In genomic region chr9:69027355-69028097, GRCh38 we compare ENCODE assay signal across 8 cellular contexts. TPM values are rescaled to one million over a fixed set of nuclear protein-coding genes. Genes with fewer than 3 reads are reported as not detected.
DNase-seq lines count a peak whose midpoint lies in the region; ATAC-seq, FAIRE-seq and TF ChIP-seq lines count a peak whose summit lies in the region.

No MANE protein-coding gene starts in this region.

- H3K4me1 Mint-ChIP-seq in stimulated activated effector memory CD8-positive, alpha-beta T cell treated with anti-CD3 and anti-CD28 coated beads, Interleukin-12 subunit alpha, Interleukin-12 subunit beta, amount 100 ng/mL, for 72 hours, result peaks cover 12% of the 10 kb centered on the region

- H3K9me3 ChIP-seq in IMR-90 (ENCODE audit: control insufficient read depth, insufficient read depth, low read length) (no peaks in the 10 kb centered on the region), PC-3 (ENCODE audit: low read length) (no peaks in the 10 kb centered on the region), GM12878 (replicated peaks; ENCODE audit: control insufficient read depth, insufficient read depth, low read length) (peaks cover 3% of the 10 kb centered on the region; the same call in 2 of the 3 replicates)

- H3K9ac ChIP-seq in IMR-90 (ENCODE audit: low read depth, low read length) (no peak overlapping the region), PC-3 (ENCODE audit: low read length) (no peak overlapping the region), GM12878 (ENCODE audit: control insufficient read depth, insufficient read depth, low read length) (no peak overlapping the region)

- no peak overlapping the region for H3K27ac ChIP-seq in IMR-90 (ENCODE audit: insufficient read depth, low read length)
- no peak overlapping the region for H3K27ac ChIP-seq in PC-3 (ENCODE audit: low read length)
- H3K27ac ChIP-seq in GM12878 (ENCODE audit: control insufficient read depth, insufficient read depth), result no peak overlapping the region

- TF ChIP-seq RAD21 in IMR-90 (IDR thresholded peaks at IDR 0.05; ENCODE audit: low read length), result peak; percentile 53
- peak; percentile 74 for TF ChIP-seq RAD21 in GM12878 (IDR thresholded peaks at IDR 0.05; ENCODE audit: insufficient read depth, low read depth, low read length)

- DNase-seq in activated CD4-positive, CD25-positive, alpha-beta regulatory T cell treated with anti-CD3 and anti-CD28 coated beads, Interleukin-2, amount 50 U/mL, for 16 hours (ENCODE audit: low read depth, low spot score), result peak; percentile 24
- DNase-seq in activated CD4-positive, CD25-positive, alpha-beta regulatory T cell (lab: John Stamatoyannopoulos, UW), result no peak
- peak; percentile 45 for DNase-seq in IMR-90
- DNase-seq in PC-3, result peak; percentile 57
- DNase-seq in GM12878 (ENCODE audit: low read depth, low spot score), result peak; percentile 51
- peak; percentile 58 for DNase-seq in islet precursor cell
- DNase-seq in stimulated activated effector memory CD8-positive, alpha-beta T cell treated with anti-CD3 and anti-CD28 coated beads, Interleukin-12 subunit alpha, Interleukin-12 subunit beta, amount 100 ng/mL, for 72 hours (ENCODE audit: low spot score in 2 of 2), result no peak

- SMC1A ChIA-PET in GM12878 (lab: Charles Lee; ENCODE audit: uncharacterized antibody, unreplicated experiment), result no interaction called here

- no peak overlapping the region for H2AK5ac ChIP-seq in IMR-90 (ENCODE audit: low read depth, low read length)

- CTCF ChIA-PET in IMR-90 (lab: Yijun Ruan, JAX), result no interaction called here
- CTCF ChIA-PET in PC-3 (lab: Charles Lee), result no interaction called here
- CTCF ChIA-PET in GM12878 (lab: Yijun Ruan, JAX), result interaction anchor here (0.8 to 1.7 kb wide), 9 partner anchors 9 to 555 kb away, joined by 3 to 5 read pairs (median 3); no protein-coding TSS in a partner anchor

- WGBS in IMR-90 (ENCODE audit: extremely low coverage in 2 of 2, insufficient read length in 1 of 2), 2 experiments, result no CpG with 5 or more reads among the region's 5 CpGs
- 2% methylated on average over 5 of the region's 5 CpGs for WGBS in GM12878 (ENCODE audit: insufficient coverage, insufficient replicate concordance, low lambda C conversion rate, missing lambda C conversion rate)

- no peaks in the 10 kb centered on the region for H3K9me1 ChIP-seq in IMR-90 (ENCODE audit: insufficient read depth, low read length)

- no peak overlapping the region for H4K5ac ChIP-seq in IMR-90 (ENCODE audit: low read depth, low read length)

- H2BK120ac ChIP-seq in IMR-90 (ENCODE audit: low read depth, low read length), result no peak overlapping the region

- dilution Hi-C loops in IMR-90 (cut with HindIII; ENCODE audit: low sequenced_read_pairs, unreplicated experiment), result no loop called here

- POLR2A ChIA-PET in IMR-90 (lab: Charles Lee; ENCODE audit: unreplicated experiment), result no interaction called here
- POLR2A ChIA-PET in PC-3 (lab: Charles Lee; ENCODE audit: unreplicated experiment), result no interaction called here
- POLR2A ChIA-PET in GM12878 (lab: Charles Lee), result no interaction called here

- H3K27me3 ChIP-seq in IMR-90 (ENCODE audit: control insufficient read depth, insufficient read depth, low read length), result peaks cover 11% of the 10 kb centered on the region
- no peaks in the 10 kb centered on the region for H3K27me3 ChIP-seq in PC-3 (ENCODE audit: low read length)
- H3K27me3 ChIP-seq in GM12878 (replicated peaks in 1 of 2; ENCODE audit: control insufficient read depth in 2 of 2, insufficient read depth in 2 of 2, low read length in 1 of 2), result no peaks in the 10 kb centered on the region

- H3K36me3 ChIP-seq in IMR-90 (ENCODE audit: control insufficient read depth, insufficient read depth, low read length) (no peaks in the 10 kb centered on the region), PC-3 (ENCODE audit: low read depth, low read length) (no peaks in the 10 kb centered on the region), GM12878 (ENCODE audit: control insufficient read depth in 2 of 2, insufficient read depth in 2 of 2, low read length in 1 of 2) (no peaks in the 10 kb centered on the region)

- no peak overlapping the region for H3K56ac ChIP-seq in IMR-90 (ENCODE audit: extremely low read depth, insufficient read depth, low read length)

- no peak overlapping the region for H3K14ac ChIP-seq in IMR-90 (replicated peaks; ENCODE audit: low read depth, low read length)

- H3K4me3 ChIP-seq in IMR-90 (ENCODE audit: insufficient read depth, low read depth, low read length) (no peak overlapping the region), PC-3 (ENCODE audit: low read length) (no peak overlapping the region), GM12878 (no peak overlapping the region)

- TF ChIP-seq POLR2A in IMR-90 (IDR thresholded peaks at IDR 0.05; ENCODE audit: low read depth, low read length) (no peak), GM12878 (IDR thresholded peaks at IDR 0.05; ENCODE audit: low read depth, low read length) (no peak)

- no peaks in the 10 kb centered on the region for H3K9me3 Mint-ChIP-seq in stimulated activated effector memory CD8-positive, alpha-beta T cell treated with anti-CD3 and anti-CD28 coated beads, Interleukin-12 subunit alpha, Interleukin-12 subunit beta, amount 100 ng/mL, for 72 hours

- H3K23ac ChIP-seq in IMR-90 (ENCODE audit: low read depth, low read length), result no peak overlapping the region

- H3K4me1 ChIP-seq in IMR-90 (ENCODE audit: control insufficient read depth, insufficient read depth, low read length) (no peaks in the 10 kb centered on the region), PC-3 (ENCODE audit: insufficient read depth, low read length) (peaks cover 12% of the 10 kb centered on the region), GM12878 (ENCODE audit: control insufficient read depth, insufficient read depth, low read length) (peaks cover 6% of the 10 kb centered on the region)

- H3K79me2 ChIP-seq in PC-3 (ENCODE audit: low read length) (no peaks in the 10 kb centered on the region), GM12878 (ENCODE audit: control insufficient read depth, insufficient read depth, low read length) (no peaks in the 10 kb centered on the region)

- H2BK15ac ChIP-seq in IMR-90 (ENCODE audit: low read depth, low read length), result no peak overlapping the region

- RAD21 ChIA-PET in GM12878 (lab: Charles Lee; ENCODE audit: unreplicated experiment), result interaction anchor here (1.2 to 1.4 kb wide), 2 partner anchors 28 to 321 kb away, joined by 3 read pairs; no protein-coding TSS in a partner anchor

- H2AFZ ChIP-seq in IMR-90 (replicated peaks; ENCODE audit: low read length, poor library complexity) (no peak overlapping the region), PC-3 (ENCODE audit: low read length) (no peak overlapping the region), GM12878 (ENCODE audit: control insufficient read depth, low read depth, low read length) (peak overlapping the region; percentile 13; the same call in 1 of the 2 replicates)

- no peak overlapping the region for H3K4me2 ChIP-seq in IMR-90 (ENCODE audit: low read depth, low read length)
- H3K4me2 ChIP-seq in PC-3 (ENCODE audit: low read length), result no peak overlapping the region
- H3K4me2 ChIP-seq in GM12878 (ENCODE audit: control insufficient read depth, insufficient read depth), result 0 out of 2 replicates have a peak overlapping the region, but pooled peaks have one; percentile 2

- intact Hi-C loops in IMR-90 (cut with micrococcal nuclease) (loop anchor here (1.0 to 10.0 kb wide), 2 partner anchors 323 to 443 kb away; partner anchors contain the start of gene PIP5K1B), PC-3 (cut with micrococcal nuclease) (no loop called here), GM12878 (cut with micrococcal nuclease; ENCODE audit: unreplicated experiment) (loop anchor here (5.0 kb wide), 1 partner anchor 445 kb away; no protein-coding TSS in a partner anchor)

- no peak overlapping the region for H4K8ac ChIP-seq in IMR-90 (ENCODE audit: low read depth in 2 of 2, low read length in 2 of 2)

- H3K18ac ChIP-seq in IMR-90 (ENCODE audit: low read depth, low read length), result no peak overlapping the region

- no peaks in the 10 kb centered on the region for H3F3A ChIP-seq in PC-3 (ENCODE audit: low read length, unreplicated experiment)

- H4K20me1 ChIP-seq in IMR-90 (ENCODE audit: insufficient read depth, low read length) (no peaks in the 10 kb centered on the region), PC-3 (ENCODE audit: low read length) (no peaks in the 10 kb centered on the region), GM12878 (ENCODE audit: control insufficient read depth, insufficient read depth) (no peaks in the 10 kb centered on the region)

- H2AK9ac ChIP-seq in IMR-90 (replicated peaks; ENCODE audit: low read depth, low read length, poor library complexity), result no peak overlapping the region

- BruUV-seq in IMR-90 (replicated peaks; lab: Mats Ljungman, UMichigan) (no TSS peak), PC-3 (replicated peaks; lab: Mats Ljungman, UMichigan) (no TSS peak), GM12878 (replicated peaks; lab: Mats Ljungman, UMichigan) (no TSS peak)

- H4K91ac ChIP-seq in IMR-90 (ENCODE audit: insufficient read depth, low read depth, low read length), result no peak overlapping the region

- H3K36me3 Mint-ChIP-seq in stimulated activated effector memory CD8-positive, alpha-beta T cell treated with anti-CD3 and anti-CD28 coated beads, Interleukin-12 subunit alpha, Interleukin-12 subunit beta, amount 100 ng/mL, for 72 hours, result no peaks in the 10 kb centered on the region

- H3K27ac Mint-ChIP-seq in stimulated activated effector memory CD8-positive, alpha-beta T cell treated with anti-CD3 and anti-CD28 coated beads, Interleukin-12 subunit alpha, Interleukin-12 subunit beta, amount 100 ng/mL, for 72 hours, result no peak overlapping the region

- H3K79me1 ChIP-seq in IMR-90 (ENCODE audit: low read depth in 1 of 2, low read length in 2 of 2), result no peaks in the 10 kb centered on the region

- H3K4ac ChIP-seq in IMR-90 (ENCODE audit: low read depth, low read length), result no peak overlapping the region

- ATAC-seq in GM21515 (IDR thresholded peaks at IDR 0.05; ENCODE audit: unreplicated experiment) (peak; percentile 75), IMR-90 (ENCODE audit: low read depth) (peak; percentile 88), PC-3 (peak; percentile 68), GM12878 (peak; percentile 95)
- ATAC-seq in stimulated activated effector memory CD8-positive, alpha-beta T cell treated with anti-CD3 and anti-CD28 coated beads, Interleukin-12 subunit alpha, Interleukin-12 subunit beta, amount 100 ng/mL, for 72 hours, result peak; percentile 76

- TF ChIP-seq CTCF in IMR-90 (conservative IDR thresholded peaks at IDR 0.05; ENCODE audit: low read depth, low read length) (peak; percentile 67), PC-3 (conservative IDR thresholded peaks at IDR 0.05; ENCODE audit: low read depth, low read length) (peak; percentile 76), GM12878 (IDR thresholded peaks at IDR 0.05 in 2 of 3, conservative IDR thresholded peaks at IDR 0.05 in 1 of 3; ENCODE audit: control insufficient read depth in 2 of 3, extremely low read depth in 1 of 3, insufficient read depth in 1 of 3, low read depth in 3 of 3, low read length in 3 of 3) (peak; percentile 76 to 83 (median 79))

- no peak overlapping the region for H3K4me3 Mint-ChIP-seq in stimulated activated effector memory CD8-positive, alpha-beta T cell treated with anti-CD3 and anti-CD28 coated beads, Interleukin-12 subunit alpha, Interleukin-12 subunit beta, amount 100 ng/mL, for 72 hours

- H2BK20ac ChIP-seq in IMR-90 (ENCODE audit: low read depth, low read length), result no peak overlapping the region

- no peaks in the 10 kb centered on the region for H3K9me2 ChIP-seq in PC-3 (replicated peaks; ENCODE audit: low read length)

- in situ Hi-C loops in IMR-90 (cut with MboI; ENCODE audit: low sequenced_read_pairs) (no loop called here), GM12878 (cut with MboI) (no loop called here)

- H2BK5ac ChIP-seq in IMR-90 (ENCODE audit: low read depth, low read length, poor library complexity, severe bottlenecking), result no peak overlapping the region

- FAIRE-seq in GM12878 (lab: Jason Lieb, UNC), result peak; percentile 94

- TF ChIP-seq EP300 in GM12878 (IDR thresholded peaks at IDR 0.05; ENCODE audit: borderline replicate concordance in 1 of 2, control insufficient read depth in 1 of 2, low read depth in 2 of 2, low read length in 2 of 2), result no peak

RNA-seq across cellular contexts. Expression of gene FXN, which starts 8.0 kb away (rescaled TPM):
- total RNA-seq in IMR-90 (2012; rRNA removed), result 3.9 and 6.1 TPM in 2 replicates
- 17.6 and 18.1 TPM in 2 replicates for polyA plus RNA-seq in IMR-90 (2012; rRNA removed)
- polyA plus RNA-seq in IMR-90 (2012; cell fraction: cytosol; rRNA removed), result 10.0 and 20.5 TPM in 2 replicates
- polyA plus RNA-seq in IMR-90 (2012; cell fraction: nucleus; rRNA removed; ENCODE audit: low replicate concordance), result 2.6 and 10.9 TPM in 2 replicates
- total RNA-seq in PC-3 (2014; rRNA removed), result 10.0 and 11.0 TPM in 2 replicates
- 14.3 and 16.1 TPM in 2 replicates for total RNA-seq in GM12878 (2013; cell fraction: nucleolus; rRNA removed)
- 7.3 and 8.9 TPM in 2 replicates for total RNA-seq in GM12878 (2014; rRNA removed)
- 15.7 and 16.9 TPM in 2 replicates for total RNA-seq in GM12878 (2014; rRNA removed; fragmentation: Illumina TruSeq; extraction: Trizol)
- total RNA-seq in GM12878 (2021), result 20.6 and 23.8 TPM in 2 replicates
- 21.3 TPM for polyA plus RNA-seq in GM12878 (2011; ENCODE audit: low read depth)
- polyA plus RNA-seq in GM12878 (2011; rRNA removed), result 26.4 and 28.8 TPM in 2 replicates
- polyA plus RNA-seq in GM12878 (2011; cell fraction: cytosol; rRNA removed), result 26.9 and 36.4 TPM in 2 replicates
- 11.1 and 13.8 TPM in 2 replicates for polyA plus RNA-seq in GM12878 (2011; cell fraction: nucleus; rRNA removed)
- 14.4 and 15.5 TPM in 2 replicates for polyA plus RNA-seq in GM12878 (2012)
- 32.6 and 39.8 TPM in 2 replicates for polyA plus RNA-seq in GM12878 (2014; fragmentation: Illumina TruSeq; extraction: Trizol)
- 10 to 100 TPM; 21.0 to 22.3 TPM for polyA plus RNA-seq in GM12878 (2014; fragmentation: Nextera tagmentation; extraction: Ambion mirVana)
- polyA plus RNA-seq in GM12878 (2014; rRNA removed), result 21.4 and 22.5 TPM in 2 replicates
- polyA plus RNA-seq in GM12878 (2016; fragmentation: Nextera tagmentation; extraction: Ambion mirVana), result 10 to 100 TPM; 72.0 to 78.0 TPM
- 13.9 and 15.4 TPM in 2 replicates for polyA minus RNA-seq in GM12878 (2011; rRNA and poly(A)+ RNA removed)
- polyA minus RNA-seq in GM12878 (2011; cell fraction: cytosol; rRNA and poly(A)+ RNA removed), result 2.9 and 10.1 TPM in 2 replicates
- 1.8 and 4.9 TPM in 2 replicates for polyA minus RNA-seq in GM12878 (2011; cell fraction: nucleus; rRNA and poly(A)+ RNA removed)

RNA-seq across cellular contexts. Expression of gene PRKACG, which starts 13.6 kb away (rescaled TPM):
- total RNA-seq in IMR-90 (2012; rRNA removed) (not detected in 2 replicates), PC-3 (2014; rRNA removed) (not detected in 2 replicates), GM12878 (2014; rRNA removed) (not detected in 2 replicates), GM12878 (2014; rRNA removed; fragmentation: Illumina TruSeq; extraction: Trizol) (not detected in 2 replicates), GM12878 (2021) (not detected in 2 replicates)
- polyA plus RNA-seq in IMR-90 (2012; rRNA removed) (not detected in 2 replicates), GM12878 (2011; rRNA removed) (not detected in 2 replicates), GM12878 (2014; fragmentation: Illumina TruSeq; extraction: Trizol) (not detected in 2 replicates), GM12878 (2014; fragmentation: Nextera tagmentation; extraction: Ambion mirVana) (not detected), GM12878 (2014; rRNA removed) (not detected in 2 replicates), GM12878 (2016; fragmentation: Nextera tagmentation; extraction: Ambion mirVana) (not detected)
- not detected in 2 replicates for polyA plus RNA-seq in IMR-90 (2012; cell fraction: cytosol; rRNA removed)
- not detected in 2 replicates for polyA plus RNA-seq in IMR-90 (2012; cell fraction: nucleus; rRNA removed; ENCODE audit: low replicate concordance)
- not detected in 2 replicates for total RNA-seq in GM12878 (2013; cell fraction: nucleolus; rRNA removed)
- polyA plus RNA-seq in GM12878 (2011; ENCODE audit: low read depth), result not detected
- polyA plus RNA-seq in GM12878 (2011; cell fraction: cytosol; rRNA removed), result not detected in 2 replicates
- polyA plus RNA-seq in GM12878 (2011; cell fraction: nucleus; rRNA removed), result not detected in 2 replicates
- polyA plus RNA-seq in GM12878 (2012), result not detected in 2 replicates
- polyA minus RNA-seq in GM12878 (2011; rRNA and poly(A)+ RNA removed), result not detected in 2 replicates
- not detected in 2 replicates for polyA minus RNA-seq in GM12878 (2011; cell fraction: cytosol; rRNA and poly(A)+ RNA removed)
- not detected in 2 replicates for polyA minus RNA-seq in GM12878 (2011; cell fraction: nucleus; rRNA and poly(A)+ RNA removed)

Comparison
In these comparisons a context has a peak if more than half of its experiments do, and no peak if none do; other contexts are left out.
1. DNase-seq: peak in activated CD4-positive, CD25-positive, alpha-beta regulatory T cell treated with anti-CD3 and anti-CD28 coated beads, Interleukin-2, amount 50 U/mL, for 16 hours (single experiment), IMR-90 (single experiment), PC-3 (single experiment), GM12878 (single experiment) and islet precursor cell (single experiment); none in activated CD4-positive, CD25-positive, alpha-beta regulatory T cell (0 of 4) and stimulated activated effector memory CD8-positive, alpha-beta T cell treated with anti-CD3 and anti-CD28 coated beads, Interleukin-12 subunit alpha, Interleukin-12 subunit beta, amount 100 ng/mL, for 72 hours (0 of 2).
2. Peak in every context shown above with its lines, with median percentiles within 50 percentile points of each other: ATAC-seq and CTCF ChIP-seq.